Comparison of ENCODE assay signal across 13 cellular contexts in genomic region chr21:35303085-35303484, GRCh38.
DNase-seq lines count a peak whose midpoint lies in the region; ATAC-seq and TF ChIP-seq lines count a peak whose summit lies in the region.
"Had no signal": no experiment of that assay in that cellular context is flagged by ENCODE, and none has a peak within 500 bp of the region (broad histone marks: within the 10 kb centered on the region; RNA-seq: fewer than 3 reads in every experiment).

No MANE protein-coding gene starts in this region.

- H3K27me3 ChIP-seq in RWPE2 (ENCODE audit: insufficient read depth, poor library complexity, severe bottlenecking) (no peaks in the 10 kb centered on the region), psoas muscle (ENCODE audit: insufficient read depth in 3 of 3, low read length in 2 of 3) (no peaks in the 10 kb centered on the region)
- no peaks in the 10 kb centered on the region for H3K27me3 ChIP-seq in effector memory CD4-positive, alpha-beta T cell (replicated peaks; ENCODE audit: control insufficient read depth, insufficient read depth, low read length, poor library complexity, severe bottlenecking)
- H3K27me3 ChIP-seq: pancreas had no signal

- H3K36me3 ChIP-seq in RWPE2 (ENCODE audit: low read depth) (no peaks in the 10 kb centered on the region), psoas muscle (ENCODE audit: insufficient read depth in 1 of 2, low read depth in 1 of 2) (no peaks in the 10 kb centered on the region)
- no peaks in the 10 kb centered on the region for H3K36me3 ChIP-seq in effector memory CD4-positive, alpha-beta T cell (ENCODE audit: control insufficient read depth, insufficient read depth, low read length)
- H3K36me3 ChIP-seq: left ventricle myocardium inferior, pancreas had no signal

- DNase-seq in GM04504 (ENCODE audit: low read depth) (peak; percentile 90), RWPE2 (ENCODE audit: low spot score) (peak; percentile 69), psoas muscle (no peak), GOT3 (lab: John Stamatoyannopoulos, UW) (no peak), 8988T (no peak)
- no peak for DNase-seq in effector memory CD4-positive, alpha-beta T cell
- DNase-seq in activated T-cell treated with anti-CD3 and anti-CD28 coated beads, Interleukin-2, amount 50 U/mL, for 48 hours, result no peak
- DNase-seq: activated CD4-positive, alpha-beta memory T cell treated with anti-CD3 and anti-CD28 coated beads, Interleukin-2, amount 10 ng/mL, durations not matched to agents 7 days and 5 days; DND-41; endodermal cell; left ventricle myocardium inferior; pancreas had no signal

- intact Hi-C loops in psoas muscle (cut with DNase I), result no loop called here

- no peak for TF ChIP-seq CTCF in RWPE2 (IDR thresholded peaks at IDR 0.05; ENCODE audit: poor library complexity, severe bottlenecking)
- TF ChIP-seq CTCF in psoas muscle (IDR thresholded peaks at IDR 0.05), result no peak

- H3K9me3 ChIP-seq in RWPE2 (ENCODE audit: severe bottlenecking) (peaks cover 3% of the 10 kb centered on the region), psoas muscle (no peaks in the 10 kb centered on the region)
- no peaks in the 10 kb centered on the region for H3K9me3 ChIP-seq in effector memory CD4-positive, alpha-beta T cell (ENCODE audit: control insufficient read depth, low read length)
- H3K9me3 ChIP-seq: pancreas had no signal

- H3K4me3 ChIP-seq in RWPE2 (ENCODE audit: severe bottlenecking) (no peak overlapping the region), psoas muscle (no peak overlapping the region)
- no peak overlapping the region for H3K4me3 ChIP-seq in effector memory CD4-positive, alpha-beta T cell (ENCODE audit: insufficient read depth, low read depth, low read length, poor library complexity, severe bottlenecking)
- H3K4me3 ChIP-seq: left ventricle myocardium inferior, pancreas had no signal

- H3K27ac ChIP-seq in RWPE2 (ENCODE audit: poor library complexity, severe bottlenecking) (peak overlapping the region; percentile 75), psoas muscle (no peak overlapping the region)
- no peak overlapping the region for H3K27ac ChIP-seq in effector memory CD4-positive, alpha-beta T cell (ENCODE audit: insufficient read depth, low read length, poor library complexity, severe bottlenecking)
- H3K27ac ChIP-seq: left ventricle myocardium inferior, pancreas had no signal

- WGBS in psoas muscle, 3 donors, result 30 to 59% (median 31%) methylated on average over 1 of the region's 1 CpG

- peak; percentile 100 for ATAC-seq in RWPE2 (ENCODE audit: low read depth)
- peak; percentile 73 for ATAC-seq in esophagus mucosa
- peak; percentile 82 to 93 (median 88) for ATAC-seq in psoas muscle

- H3K4me1 ChIP-seq in RWPE2 (ENCODE audit: insufficient read depth, poor library complexity, severe bottlenecking) (peaks cover 10% of the 10 kb centered on the region), psoas muscle (no peaks in the 10 kb centered on the region)
- no peaks in the 10 kb centered on the region for H3K4me1 ChIP-seq in effector memory CD4-positive, alpha-beta T cell (ENCODE audit: control insufficient read depth, insufficient read depth, low read length, poor library complexity, severe bottlenecking)
- H3K4me1 ChIP-seq: left ventricle myocardium inferior, pancreas had no signal

Comparison
In these comparisons a context has a peak if more than half of its experiments do, and no peak if none do; other contexts are left out.
1. DNase-seq: peak in GM04504 (single experiment) and RWPE2 (single experiment); none in psoas muscle (0 of 2), GOT3 (single experiment), effector memory CD4-positive, alpha-beta T cell (0 of 3), 8988T (single experiment) and activated T-cell treated with anti-CD3 and anti-CD28 coated beads, Interleukin-2, amount 50 U/mL, for 48 hours (0 of 2).
2. Peak in every context shown above with its lines, with median percentiles within 50 percentile points of each other: ATAC-seq.